ENCODE assay signal across 8 cellular contexts in the genomic region with DNA sequence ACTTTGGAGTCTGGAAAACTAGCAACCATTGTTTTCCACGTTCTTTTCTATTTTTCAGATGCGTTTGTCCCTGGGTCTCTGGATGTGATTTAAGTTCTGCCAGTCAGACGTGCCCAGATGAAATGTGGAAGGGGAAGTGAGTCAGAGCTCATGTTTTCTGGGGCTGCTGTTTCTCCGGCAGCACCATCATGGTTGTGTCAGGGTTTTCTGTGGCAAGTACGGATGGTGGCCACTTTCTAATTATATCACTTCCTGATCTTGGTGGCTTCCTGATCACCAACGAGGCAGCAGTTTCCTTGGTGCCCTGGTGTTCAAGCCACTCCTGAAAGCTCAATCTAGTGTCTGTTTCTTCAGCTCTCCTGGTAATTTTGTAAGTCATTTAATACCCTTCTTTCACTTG. TPM values are rescaled to one million over a fixed set of nuclear protein-coding genes. Genes with fewer than 3 reads are reported as not detected.
DNase-seq lines count a peak whose midpoint lies in the region; ATAC-seq and TF ChIP-seq lines count a peak whose summit lies in the region.

No MANE protein-coding gene starts in this region.

- no peak overlapping the region for H3K27ac ChIP-seq in A673 (ENCODE audit: low read depth, low read length, poor library complexity, severe bottlenecking)
- H3K27ac ChIP-seq in heart right ventricle: peak overlapping the region in 8 of 10 donors; percentile 39 to 87 (median 60)

- BruUV-seq in A673 (replicated peaks; lab: Mats Ljungman, UMichigan): no TSS peak

- intact Hi-C loops in A673 (cut with micrococcal nuclease; ENCODE audit: unreplicated experiment) (no loop called here), heart right ventricle (cut with DNase I) (no loop called here)

- no peaks in the 10 kb centered on the region for H3K36me3 Mint-ChIP-seq in T-helper 2 cell treated with Interferon-gamma antibody and Interleukin-4, amounts not matched to agents 5 μg/mL and 100 μg/mL, for 36 hours (ENCODE audit: low read depth)

- DNase-seq in A673 (ENCODE audit: low spot score): peak; percentile 37
- peak; percentile 35 for DNase-seq in T-helper 2 cell treated with Interferon-gamma antibody and Interleukin-4, amounts not matched to agents 5 μg/mL and 100 μg/mL, for 36 hours (ENCODE audit: low spot score)
- peak in 1 of 2 donors; percentile 16 for DNase-seq in heart right ventricle
- DNase-seq in stromal cell of bone marrow (ENCODE audit: low read depth): peak; percentile 21
- no peak for DNase-seq in effector CD4-positive, alpha-beta T cell
- no peak for DNase-seq in occipital lobe (lab: John Stamatoyannopoulos, UW)

- no peaks in the 10 kb centered on the region for H3K9me3 ChIP-seq in A673 (ENCODE audit: low read depth, low read length, poor library complexity, severe bottlenecking)
- no peaks in the 10 kb centered on the region for H3K9me3 ChIP-seq in heart right ventricle

- H3K27me3 Mint-ChIP-seq in T-helper 2 cell treated with Interferon-gamma antibody and Interleukin-4, amounts not matched to agents 5 μg/mL and 100 μg/mL, for 36 hours (ENCODE audit: low read depth): no peaks in the 10 kb centered on the region

- 41 to 45% methylated on average over 6 of the region's 6 CpGs for WGBS in heart right ventricle, 2 donors

- TF ChIP-seq CTCF in A673 (conservative IDR thresholded peaks at IDR 0.05; ENCODE audit: low read depth, low read length) (no peak), heart right ventricle (IDR thresholded peaks at IDR 0.05) (no peak)

- H3K36me3 ChIP-seq in A673 (ENCODE audit: insufficient read depth, low read length, poor library complexity, severe bottlenecking) (no peaks in the 10 kb centered on the region), heart right ventricle (no peaks in the 10 kb centered on the region)

- H3K4me1 ChIP-seq in A673 (ENCODE audit: insufficient read depth, low read length, poor library complexity, severe bottlenecking) (no peaks in the 10 kb centered on the region), heart right ventricle (peaks cover 0 to 15% (median 0%) of the 10 kb centered on the region in 9 donors)

- peak overlapping the region; percentile 64 for H3K27ac Mint-ChIP-seq in T-helper 2 cell treated with Interferon-gamma antibody and Interleukin-4, amounts not matched to agents 5 μg/mL and 100 μg/mL, for 36 hours

- H3K27me3 ChIP-seq in A673 (replicated peaks; ENCODE audit: insufficient read depth, low read depth, low read length, poor library complexity): no peaks in the 10 kb centered on the region
- peaks cover 0 to 36% (median 4%) of the 10 kb centered on the region in 7 donors for H3K27me3 ChIP-seq in heart right ventricle

- peak; percentile 67 for ATAC-seq in GM18867 (IDR thresholded peaks at IDR 0.05; ENCODE audit: unreplicated experiment)
- peak; percentile 64 for ATAC-seq in HG03135 (IDR thresholded peaks at IDR 0.05; ENCODE audit: unreplicated experiment)
- ATAC-seq in heart right ventricle: peak in 7 of 8 donors; percentile 57 to 86 (median 74)

- peak overlapping the region; percentile 66 for H3K4me3 Mint-ChIP-seq in T-helper 2 cell treated with Interferon-gamma antibody and Interleukin-4, amounts not matched to agents 5 μg/mL and 100 μg/mL, for 36 hours

- no peaks in the 10 kb centered on the region for H3K9me3 Mint-ChIP-seq in T-helper 2 cell treated with Interferon-gamma antibody and Interleukin-4, amounts not matched to agents 5 μg/mL and 100 μg/mL, for 36 hours

- CTCF ChIA-PET in A673 (lab: Charles Lee): interaction anchor here (0.5 kb wide), 1 partner anchor 636 kb away, joined by 7 read pairs; no protein-coding TSS in a partner anchor

- H3K4me3 ChIP-seq in A673 (ENCODE audit: low read depth, low read length, poor library complexity, severe bottlenecking) (no peak overlapping the region), heart right ventricle (no peak overlapping the region)

- peaks cover 13% of the 10 kb centered on the region for H3K4me1 Mint-ChIP-seq in T-helper 2 cell treated with Interferon-gamma antibody and Interleukin-4, amounts not matched to agents 5 μg/mL and 100 μg/mL, for 36 hours (ENCODE audit: low read depth)

- POLR2A ChIA-PET in A673 (lab: Charles Lee; ENCODE audit: low non-redundant PET): interaction anchor here (0.6 kb wide), 1 partner anchor 185 kb away, joined by 4 read pairs; no protein-coding TSS in a partner anchor

RNA-seq across cellular contexts. Expression of gene PMFBP1, which starts 31.4 kb away (rescaled TPM):
- total RNA-seq in A673 (2021) (0.42 and 1.2 TPM in 2 replicates), heart right ventricle (1 to 10 TPM in 1 of 10 donors, under 1 TPM in 1, not detected in 8; 0.26 to 1.6 TPM), occipital lobe (2.5 TPM)
- under 1 TPM; 0.39 to 0.51 TPM for polyA plus RNA-seq in heart right ventricle

Comparison
In these comparisons a context has a peak if more than half of its experiments do, and no peak if none do; other contexts are left out.
1. DNase-seq: peak in A673 (single experiment), T-helper 2 cell treated with Interferon-gamma antibody and Interleukin-4, amounts not matched to agents 5 μg/mL and 100 μg/mL, for 36 hours (single experiment) and stromal cell of bone marrow (single experiment); none in effector CD4-positive, alpha-beta T cell (single experiment) and occipital lobe (single experiment).
2. Peak in every context shown above with its lines, with median percentiles within 50 percentile points of each other: ATAC-seq.